9 cellular contexts compared by ENCODE assay signal in the genomic region with DNA sequence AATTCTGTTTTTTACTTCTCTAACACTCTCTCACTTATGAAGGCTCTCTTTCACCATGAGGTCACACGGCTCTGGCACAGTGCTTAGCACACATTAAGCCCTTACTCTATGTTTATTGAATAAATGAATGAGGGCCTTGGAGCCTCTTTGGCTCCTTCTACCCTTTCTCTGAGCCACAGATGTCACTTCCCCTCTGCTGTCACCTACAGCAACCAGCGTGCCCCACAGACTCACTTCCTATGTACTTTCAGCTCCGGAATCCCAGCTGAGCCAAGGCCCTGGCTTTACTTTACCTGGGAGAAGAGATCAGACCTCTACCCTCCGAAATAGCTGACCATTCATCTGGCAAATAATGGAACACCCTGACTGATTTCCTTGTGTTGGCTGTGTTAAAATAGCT. TPM values are rescaled to one million over a fixed set of nuclear protein-coding genes. Genes with fewer than 3 reads are reported as not detected.
DNase-seq lines count a peak whose midpoint lies in the region; ATAC-seq, FAIRE-seq and TF ChIP-seq lines count a peak whose summit lies in the region.
"Had no signal": no experiment of that assay in that cellular context is flagged by ENCODE, and none has a peak within 500 bp of the region (broad histone marks: within the 10 kb centered on the region; RNA-seq: fewer than 3 reads in every experiment).

No MANE protein-coding gene starts in this region.

- H3K4me2 ChIP-seq in endothelial cell of umbilical vein (ENCODE audit: insufficient read depth, low read length) = no peak overlapping the region

- WGBS in gastroesophageal sphincter (ENCODE audit: low coverage in 1 of 2), 2 donors = 51% methylated on average over 4 of the region's 4 CpGs; no CpG with 5 or more reads in 1 of the 2 donors

- no peaks in the 10 kb centered on the region for H3K79me2 ChIP-seq in endothelial cell of umbilical vein (ENCODE audit: control insufficient read depth, insufficient read depth, low read length)

- BruUV-seq in endothelial cell of umbilical vein (replicated peaks; lab: Mats Ljungman, UMichigan) = no TSS peak

- no peak for TF ChIP-seq EP300 in gastroesophageal sphincter (IDR thresholded peaks at IDR 0.05)

- intact Hi-C loops in endothelial cell of umbilical vein (cut with micrococcal nuclease) (loop anchor here (5.0 kb wide), 1 partner anchor 873 kb away; no protein-coding TSS in a partner anchor), kidney (cut with DNase I) (loop anchor here (10.0 kb wide), 1 partner anchor 446 kb away; no protein-coding TSS in a partner anchor)

- dilution Hi-C loops in endothelial cell of umbilical vein (cut with MboI; ENCODE audit: extremely low pct_ligation_motif_present, low sequenced_read_pairs) = no loop called here

- TF ChIP-seq POLR2A in endothelial cell of umbilical vein (IDR thresholded peaks at IDR 0.05; ENCODE audit: low read depth, low read length) (no peak), gastroesophageal sphincter (IDR thresholded peaks at IDR 0.05) (no peak)

- H3K9me3 ChIP-seq in SK-N-MC (ENCODE audit: low read depth, low read length) (no peaks in the 10 kb centered on the region), endothelial cell of umbilical vein (replicated peaks; ENCODE audit: control insufficient read depth, insufficient read depth, low read length) (no peaks in the 10 kb centered on the region), kidney (ENCODE audit: control insufficient read depth in 1 of 2, low read length in 2 of 2) (no peaks in the 10 kb centered on the region), gastroesophageal sphincter (no peaks in the 10 kb centered on the region)
- H3K9me3 ChIP-seq: Caco-2 had no signal

- DNase-seq in AML-193 (lab: John Stamatoyannopoulos, UW) (peak; percentile 12 to 31), GDM1 (lab: John Stamatoyannopoulos, UW) (peak; percentile 38), SK-N-MC (ENCODE audit: low read depth, low spot score) (no peak), endothelial cell of umbilical vein (ENCODE audit: low read depth, low spot score) (no peak), kidney (no peak), GM10266 (ENCODE audit: extremely low spot score) (no peak)

- peak overlapping the region; percentile 56 for H2AFZ ChIP-seq in endothelial cell of umbilical vein (ENCODE audit: low read depth, low read length)

- H4K20me1 ChIP-seq in endothelial cell of umbilical vein (replicated peaks; ENCODE audit: control insufficient read depth, extremely low read depth, insufficient read depth, low read length) = no peaks in the 10 kb centered on the region

- H3K4me3 ChIP-seq in SK-N-MC (no peak overlapping the region), endothelial cell of umbilical vein (replicated peaks in 1 of 3; ENCODE audit: insufficient read depth in 1 of 3, low read depth in 1 of 3, low read length in 3 of 3) (no peak overlapping the region), kidney (ENCODE audit: low read length in 2 of 2) (no peak overlapping the region), gastroesophageal sphincter (no peak overlapping the region)

- H3K27me3 ChIP-seq in endothelial cell of umbilical vein (ENCODE audit: control insufficient read depth in 2 of 2, insufficient read depth in 2 of 2, low read length in 2 of 2) (no peaks in the 10 kb centered on the region), gastroesophageal sphincter (no peaks in the 10 kb centered on the region)

- TF ChIP-seq CTCF in endothelial cell of umbilical vein (IDR thresholded peaks at IDR 0.05; ENCODE audit: extremely low read depth in 1 of 2, insufficient read depth in 1 of 2, low read depth in 1 of 2, low read length in 2 of 2) (no peak), kidney (IDR thresholded peaks at IDR 0.05; ENCODE audit: borderline replicate concordance, extremely low read depth, insufficient read depth) (no peak), gastroesophageal sphincter (IDR thresholded peaks at IDR 0.05) (no peak), GM10266 (IDR thresholded peaks at IDR 0.05; ENCODE audit: control insufficient read depth, insufficient read depth, low read depth, missing control alignments) (no peak)

- H3K4me1 ChIP-seq in endothelial cell of umbilical vein (ENCODE audit: control insufficient read depth, extremely low read depth, insufficient read depth, low read length) = peaks cover 9% of the 10 kb centered on the region
- H3K4me1 ChIP-seq in kidney (ENCODE audit: control insufficient read depth in 1 of 2, insufficient read depth in 1 of 2, low read depth in 1 of 2, low read length in 2 of 2) = peaks cover 7 to 17% of the 10 kb centered on the region in 2 donors
- H3K4me1 ChIP-seq in gastroesophageal sphincter = no peaks in the 10 kb centered on the region
- H3K4me1 ChIP-seq: Caco-2 had no signal

- ATAC-seq in gastroesophageal sphincter (no peak), HG03045 (IDR thresholded peaks at IDR 0.05; ENCODE audit: unreplicated experiment) (no peak)

- POLR2A ChIA-PET in endothelial cell of umbilical vein (lab: Charles Lee) = interaction anchor here (1.0 kb wide), 1 partner anchor 363 kb away, joined by 3 read pairs; the partner anchor contains the start of gene IVNS1ABP

- H3K9ac ChIP-seq in SK-N-MC (ENCODE audit: insufficient read length) = no peak overlapping the region
- H3K9ac ChIP-seq in endothelial cell of umbilical vein (replicated peaks; ENCODE audit: extremely low read depth, insufficient read depth, low read length) = no peak overlapping the region
- no peak overlapping the region for H3K9ac ChIP-seq in kidney (ENCODE audit: low read length in 2 of 2)

- H3K27ac ChIP-seq in SK-N-MC (peak overlapping the region; percentile 44; the same call in 1 of the 2 replicates), endothelial cell of umbilical vein (ENCODE audit: insufficient read depth, low read depth, low read length) (no peak overlapping the region), kidney (ENCODE audit: low read depth in 2 of 2, low read length in 2 of 2) (peak overlapping the region in 1 of 2 donors; percentile 51), gastroesophageal sphincter (no peak overlapping the region)

- FAIRE-seq in endothelial cell of umbilical vein (lab: Jason Lieb, UNC) (no peak), kidney (lab: Jason Lieb, UNC) (no peak)

- no peaks in the 10 kb centered on the region for H3K9me1 ChIP-seq in endothelial cell of umbilical vein (replicated peaks; ENCODE audit: control insufficient read depth, extremely low read depth, insufficient read depth, low read length)

- CTCF ChIA-PET in endothelial cell of umbilical vein (lab: Charles Lee) = interaction anchor here (0.6 to 4.1 kb wide), 70 partner anchors 9 to 884 kb away, joined by 3 to 63 read pairs (median 4); partner anchors contain the start of gene IVNS1ABP

- H3K36me3 ChIP-seq in SK-N-MC (ENCODE audit: insufficient read depth, low read length) (no peaks in the 10 kb centered on the region), endothelial cell of umbilical vein (ENCODE audit: control insufficient read depth in 2 of 2, extremely low read depth in 1 of 2, insufficient read depth in 2 of 2, low read length in 2 of 2) (no peaks in the 10 kb centered on the region), kidney (ENCODE audit: control insufficient read depth in 1 of 2, insufficient read depth in 2 of 2, low read length in 2 of 2) (no peaks in the 10 kb centered on the region), gastroesophageal sphincter (no peaks in the 10 kb centered on the region)

TF ChIP-seq in endothelial cell of umbilical vein, 7 proteins besides CTCF, POLR2A, EP300 and RAD21:
- TF ChIP-seq POLR2AphosphoS5 (IDR thresholded peaks at IDR 0.05; ENCODE audit: insufficient read depth, low read depth, low read length) (no peak), JUN (IDR thresholded peaks at IDR 0.05; ENCODE audit: borderline replicate concordance, insufficient read depth, insufficient read length, low read depth) (no peak), MYC (IDR thresholded peaks at IDR 0.05; ENCODE audit: low read depth, low read length) (no peak), FOS (IDR thresholded peaks at IDR 0.05; ENCODE audit: borderline replicate concordance, insufficient read depth, low read length) (no peak), GATA2 (IDR thresholded peaks at IDR 0.05; ENCODE audit: insufficient read depth, insufficient read length, low read depth, low read length) (no peak), EZH2 (IDR thresholded peaks at IDR 0.05; ENCODE audit: borderline replicate concordance, low read depth, low read length, severe bottlenecking) (no peak)
- TF ChIP-seq, protein P1, sequence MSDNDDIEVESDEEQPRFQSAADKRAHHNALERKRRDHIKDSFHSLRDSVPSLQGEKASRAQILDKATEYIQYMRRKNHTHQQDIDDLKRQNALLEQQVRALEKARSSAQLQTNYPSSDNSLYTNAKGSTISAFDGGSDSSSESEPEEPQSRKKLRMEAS (IDR thresholded peaks at IDR 0.05; ENCODE audit: insufficient read depth, insufficient read length) = no peak

RNA-seq across cellular contexts. Expression of gene HMCN1, which starts 53.7 kb away (rescaled TPM):
- total RNA-seq in endothelial cell of umbilical vein (5.6 and 10.3 TPM in 2 replicates), kidney (2.7 TPM), gastroesophageal sphincter (10 to 100 TPM; 11.6 to 95.9 (median 78.6) TPM)
- polyA plus RNA-seq in endothelial cell of umbilical vein (16.0 and 24.1 TPM in 2 replicates), kidney (ENCODE audit: insufficient read depth, low read depth, low replicate concordance) (0.97 TPM)
- polyA plus RNA-seq in endothelial cell of umbilical vein (2011; cell fraction: cytosol; rRNA removed) = 15.6 and 18.8 TPM in 2 replicates
- polyA plus RNA-seq in endothelial cell of umbilical vein (2011; cell fraction: nucleus; rRNA removed) = 32.0 and 32.6 TPM in 2 replicates
- polyA plus RNA-seq in endothelial cell of umbilical vein (2012) = 3.7 and 7.6 TPM in 2 replicates
- 46.2 and 77.8 TPM in 2 replicates for polyA minus RNA-seq in endothelial cell of umbilical vein
- polyA minus RNA-seq in endothelial cell of umbilical vein (2011; cell fraction: cytosol; rRNA and poly(A)+ RNA removed) = 0.61 TPM
- 37.2 and 43.3 TPM in 2 replicates for polyA minus RNA-seq in endothelial cell of umbilical vein (2011; cell fraction: nucleus; rRNA and poly(A)+ RNA removed)

Comparison
In these comparisons a context has a peak if more than half of its experiments do, and no peak if none do; other contexts are left out.
1. DNase-seq: peak in AML-193 (2 of 2) and GDM1 (single experiment); none in SK-N-MC (single experiment), endothelial cell of umbilical vein (single experiment), kidney (single experiment) and GM10266 (single experiment).